8 cellular contexts compared by ENCODE assay signal in genomic region chr12:57604454-57605307, GRCh38. TPM values are rescaled to one million over a fixed set of nuclear protein-coding genes. Genes with fewer than 3 reads are reported as not detected.
A peak's percentile ranks its signal among the peaks of the same experiment; 100 is the strongest.
DNase-seq lines count a peak whose midpoint lies in the region; ATAC-seq and TF ChIP-seq lines count a peak whose summit lies in the region.

DTX3 (plus strand) TSS chr12:57604824; CDS start chr12:57606518, 1,694 bp downstream.

- peaks cover 6% of the 10 kb centered on the region; the same call in 1 of the 2 replicates for H3K36me3 ChIP-seq in HAP-1 (replicated peaks)

- no peaks in the 10 kb centered on the region for H3K27me3 ChIP-seq in HAP-1 (ENCODE audit: low read depth)

- no peaks in the 10 kb centered on the region for H3K4me1 ChIP-seq in HAP-1

- DNase-seq in G401 (ENCODE audit: low spot score) (peak; percentile 74), choroid plexus epithelial cell (ENCODE audit: low read depth) (peak; percentile 44), left kidney (ENCODE audit: low read depth, low spot score) (peak; percentile 79), HAP-1 (ENCODE audit: low spot score in 2 of 2) (no peak)
- DNase-seq in stimulated activated CD4-positive, alpha-beta T cell treated with anti-CD3 and anti-CD28 coated beads, Interleukin-4, amount 100 ng/mL, for 24 hours: peak; percentile 34

- ATAC-seq in HG02938 (IDR thresholded peaks at IDR 0.05; ENCODE audit: unreplicated experiment) (peak; percentile 53), SK-N-SH treated with all-trans-retinoic acid at 6 μM for 48 hours (peak; percentile 77), GM18519 (IDR thresholded peaks at IDR 0.05; ENCODE audit: low FRiP score, unreplicated experiment) (no peak)

- in situ Hi-C loops in G401 (cut with HindIII; ENCODE audit: low sequenced_read_pairs) (no loop called here), HAP-1 (cut with MboI; ENCODE audit: low sequenced_read_pairs) (no loop called here)

- peak within 1 kb of the TSS; percentile 83 for H3K4me3 ChIP-seq in choroid plexus epithelial cell (ENCODE audit: low read depth, low read length)
- H3K4me3 ChIP-seq in HAP-1: no peak within 1 kb of the TSS

- TF ChIP-seq CTCF in choroid plexus epithelial cell (conservative IDR thresholded peaks at IDR 0.05; ENCODE audit: low read depth, low read length): peak; percentile 5

- H3K9me3 ChIP-seq in HAP-1: no peaks in the 10 kb centered on the region

TF ChIP-seq in SK-N-SH treated with all-trans-retinoic acid at 6 μM for 48 hours, 23 proteins besides CTCF, POLR2A, EP300 and RAD21:
- TF ChIP-seq CSRNP3 (CRISPR knock-in tag; IDR thresholded peaks at IDR 0.05): no peak
- peak; percentile 31; the same call in 1 of the 2 replicates for TF ChIP-seq TSHZ2 (CRISPR knock-in tag; IDR thresholded peaks at IDR 0.05)

RNA-seq across cellular contexts. Expression of gene DTX3, which starts in this region (rescaled TPM):
- 21.9 and 23.0 TPM in 2 replicates for total RNA-seq in G401 (2014; rRNA removed; shearing (Covaris generic))

Comparison
In these comparisons a context has a peak if more than half of its experiments do, and no peak if none do; other contexts are left out.
1. DNase-seq: peak in G401 (single experiment), choroid plexus epithelial cell (single experiment), left kidney (single experiment) and stimulated activated CD4-positive, alpha-beta T cell treated with anti-CD3 and anti-CD28 coated beads, Interleukin-4, amount 100 ng/mL, for 24 hours (single experiment); none in HAP-1 (0 of 2).